ENCODE assay signal across 11 cellular contexts in genomic region chr12:96211989-96212388, GRCh38. TPM values are rescaled to one million over a fixed set of nuclear protein-coding genes. Genes with fewer than 3 reads are reported as not detected.
A peak's percentile ranks its signal among the peaks of the same experiment; 100 is the strongest.
DNase-seq lines count a peak whose midpoint lies in the region; ATAC-seq, FAIRE-seq and TF ChIP-seq lines count a peak whose summit lies in the region.
"Had no signal": no experiment of that assay in that cellular context is flagged by ENCODE, and none has a peak within 500 bp of the region (broad histone marks: within the 10 kb centered on the region; RNA-seq: fewer than 3 reads in every experiment).

No MANE protein-coding gene starts in this region.

- intact Hi-C loops in PC-9 (cut with micrococcal nuclease; ENCODE audit: unreplicated experiment) (no loop called here), gastrocnemius medialis (cut with DNase I; ENCODE audit: low total_unique reads) (loop anchor here (10.0 kb wide), 1 partner anchor 303 kb away; no protein-coding TSS in a partner anchor)

- H3K4me1 Mint-ChIP-seq in progenitor cell of endocrine pancreas (ENCODE audit: low read depth), result no peaks in the 10 kb centered on the region

- H3K27me3 ChIP-seq in SK-N-SH (ENCODE audit: insufficient read depth) (no peaks in the 10 kb centered on the region), PC-9 (ENCODE audit: insufficient read depth, low read depth) (no peaks in the 10 kb centered on the region), gastrocnemius medialis (no peaks in the 10 kb centered on the region)

- H3K27ac Mint-ChIP-seq in progenitor cell of endocrine pancreas, result no peak overlapping the region

- 95% methylated on average over 3 of the region's 3 CpGs for WGBS in SK-N-SH (ENCODE audit: low lambda C conversion rate)

- POLR2A ChIA-PET in SK-N-SH (lab: Yijun Ruan, JAX), result no interaction called here
- POLR2A ChIA-PET in PC-9 (lab: Charles Lee; ENCODE audit: unreplicated experiment), result interaction anchor here (0.6 kb wide), 1 partner anchor 156 kb away, joined by 4 read pairs; no protein-coding TSS in a partner anchor

- H4K20me1 ChIP-seq in SK-N-SH (ENCODE audit: insufficient read depth) (peaks cover 50% of the 10 kb centered on the region), PC-9 (ENCODE audit: insufficient read depth) (no peaks in the 10 kb centered on the region; the same call in 1 of the 2 replicates)

- no peak overlapping the region for H3K4me3 Mint-ChIP-seq in progenitor cell of endocrine pancreas (ENCODE audit: low read depth)
- H3K4me3 Mint-ChIP-seq: brain had no signal

- H2AFZ ChIP-seq in SK-N-SH (ENCODE audit: low read depth) (no peak overlapping the region), PC-9 (no peak overlapping the region)

- TF ChIP-seq EP300 in SK-N-SH (IDR thresholded peaks at IDR 0.05; ENCODE audit: borderline replicate concordance in 1 of 2, low read depth in 1 of 2, low read length in 1 of 2), result no peak

- H3K27ac ChIP-seq in SK-N-SH (ENCODE audit: low read depth in 2 of 2, low read length in 1 of 2) (peak overlapping the region in 1 of 2 experiments; percentile 14; a peak in 2 of 4 replicates), PC-9 (peak overlapping the region; percentile 33; the same call in 1 of the 2 replicates), gastrocnemius medialis (peak overlapping the region in 3 of 4 donors; percentile 27 to 55 (median 54))

- H3K36me3 ChIP-seq in SK-N-SH (replicated peaks in 1 of 2; ENCODE audit: control insufficient read depth in 1 of 2, insufficient read depth in 2 of 2, low read length in 1 of 2) (peaks cover 0 to 15% of the 10 kb centered on the region in 2 experiments), PC-9 (ENCODE audit: low read depth) (peaks cover 1% of the 10 kb centered on the region; the same call in 1 of the 2 replicates), gastrocnemius medialis (no peaks in the 10 kb centered on the region)

- DNase-seq in SK-N-SH, result no peak
- no peak for DNase-seq in PC-9
- peak; percentile 77 to 88 for DNase-seq in dermis microvascular lymphatic vessel endothelial cell (ENCODE audit: low read depth in 2 of 2)
- DNase-seq in gastrocnemius medialis, result no peak
- no peak for DNase-seq in midbrain (lab: John Stamatoyannopoulos, UW)
- no peak for DNase-seq in HTR-8/SVneo (ENCODE audit: insufficient read length, low spot score)
- no peak for DNase-seq in progenitor cell of endocrine pancreas (ENCODE audit: low spot score, unreplicated experiment)
- DNase-seq: NCI-H1105; stimulated activated CD4-positive, alpha-beta T cell treated with anti-CD3 and anti-CD28 coated beads, Interleukin-4, amount 100 ng/mL, for 1 hour had no signal

- in situ Hi-C loops in gastrocnemius medialis (cut with MboI; ENCODE audit: low sequenced_read_pairs in 4 of 4), result loop anchor here in 3 of 4 donors (5.0 to 25.0 kb wide), 6 partner anchors 145 to 303 kb away; partner anchors contain the start of gene CDK17 (in 1 of the 3)

- peaks cover under 1% of the 10 kb centered on the region for H3F3A ChIP-seq in SK-N-SH (replicated peaks; ENCODE audit: insufficient read depth)
- H3F3A ChIP-seq in PC-9 (ENCODE audit: insufficient read depth, low read depth), result peaks cover 50% of the 10 kb centered on the region

- no peaks in the 10 kb centered on the region for H3K36me3 Mint-ChIP-seq in progenitor cell of endocrine pancreas (ENCODE audit: insufficient read depth)
- H3K36me3 Mint-ChIP-seq: brain had no signal

- H3K9me2 ChIP-seq in SK-N-SH, result no peaks in the 10 kb centered on the region
- H3K9me2 ChIP-seq in PC-9 (ENCODE audit: insufficient read depth), result no peaks in the 10 kb centered on the region

- TF ChIP-seq CTCF in SK-N-SH (IDR thresholded peaks at IDR 0.05) (no peak), PC-9 (conservative IDR thresholded peaks at IDR 0.05) (no peak), gastrocnemius medialis (IDR thresholded peaks at IDR 0.05 in 4 of 5, conservative IDR thresholded peaks at IDR 0.05 in 1 of 5) (no peak), progenitor cell of endocrine pancreas (IDR thresholded peaks at IDR 0.05; ENCODE audit: unreplicated experiment) (no peak)

- H3K79me2 ChIP-seq in SK-N-SH (ENCODE audit: insufficient read depth), result peaks cover 100% of the 10 kb centered on the region
- H3K79me2 ChIP-seq in PC-9 (ENCODE audit: low read depth), result peaks cover 82% of the 10 kb centered on the region

- FAIRE-seq in HTR-8/SVneo (lab: Jason Lieb, UNC), result no peak

- no peak for TF ChIP-seq RAD21 in SK-N-SH (IDR thresholded peaks at IDR 0.05; ENCODE audit: low read length)

- no peak for TF ChIP-seq POLR2A in gastrocnemius medialis (IDR thresholded peaks at IDR 0.05)

- CTCF ChIA-PET in SK-N-SH (lab: Yijun Ruan, JAX) (interaction anchor here (0.7 to 5.3 kb wide), 7 partner anchors 9 to 304 kb away, joined by 3 to 84 read pairs (median 4); partner anchors contain the start of gene CDK17), PC-9 (lab: Charles Lee) (interaction anchor here (0.6 to 0.7 kb wide), 2 partner anchors 53 to 196 kb away, joined by 4 to 12 read pairs; no protein-coding TSS in a partner anchor)

- H3K9me3 Mint-ChIP-seq in progenitor cell of endocrine pancreas (ENCODE audit: low read depth), result no peaks in the 10 kb centered on the region
- H3K9me3 Mint-ChIP-seq: brain had no signal

- peaks cover 3 to 23% of the 10 kb centered on the region in 2 experiments; a peak in 3 of 4 replicates for H3K4me1 ChIP-seq in SK-N-SH (ENCODE audit: control insufficient read depth in 1 of 2, insufficient read depth in 2 of 2, low read depth in 1 of 2, low read length in 1 of 2)
- H3K4me1 ChIP-seq in PC-9 (replicated peaks; ENCODE audit: insufficient read depth), result peaks cover 31% of the 10 kb centered on the region
- peaks cover 29 to 33% of the 10 kb centered on the region in 2 donors for H3K4me1 ChIP-seq in gastrocnemius medialis

- ATAC-seq in SK-N-SH treated with all-trans-retinoic acid at 6 μM for 48 hours, result no peak
- ATAC-seq in gastrocnemius medialis, result no peak

- H3K27me3 Mint-ChIP-seq in progenitor cell of endocrine pancreas, result peaks cover 7% of the 10 kb centered on the region

- H3K9ac ChIP-seq in SK-N-SH, result no peak overlapping the region

- no TSS peak for BruUV-seq in PC-9 (replicated peaks; lab: Mats Ljungman, UMichigan)

- no peaks in the 10 kb centered on the region for H3K9me3 ChIP-seq in SK-N-SH
- H3K9me3 ChIP-seq in PC-9 (ENCODE audit: insufficient read depth, low read depth), result no peaks in the 10 kb centered on the region
- no peaks in the 10 kb centered on the region for H3K9me3 ChIP-seq in gastrocnemius medialis

- H3K4me3 ChIP-seq in SK-N-SH (ENCODE audit: low read depth in 2 of 2, low read length in 1 of 2) (no peak overlapping the region), PC-9 (no peak overlapping the region), gastrocnemius medialis (no peak overlapping the region)

- H3K4me2 ChIP-seq in SK-N-SH, result 0 out of 2 replicates have a peak overlapping the region, but pooled peaks have one; percentile 0
- no peak overlapping the region for H3K4me2 ChIP-seq in PC-9

TF ChIP-seq in SK-N-SH, 30 proteins besides CTCF, POLR2A, EP300 and RAD21:
- TF ChIP-seq MAX (IDR thresholded peaks at IDR 0.05; ENCODE audit: low read depth) (no peak), RXRA (IDR thresholded peaks at IDR 0.05; ENCODE audit: borderline replicate concordance, low read depth) (no peak), GATA2 (CRISPR knock-in tag; IDR thresholded peaks at IDR 0.05) (no peak), NRF1 (IDR thresholded peaks at IDR 0.05; ENCODE audit: low read depth, low read length) (no peak), ELF1 (IDR thresholded peaks at IDR 0.05) (no peak), JUND (IDR thresholded peaks at IDR 0.05) (no peak), FOXJ3 (CRISPR knock-in tag; IDR thresholded peaks at IDR 0.05) (no peak)
TF ChIP-seq in SK-N-SH: peak in this region for 0.

TF ChIP-seq in SK-N-SH treated with all-trans-retinoic acid at 6 μM for 48 hours, 23 proteins besides CTCF, POLR2A, EP300 and RAD21 (continues in another document):
- TF ChIP-seq ISL1 (CRISPR knock-in tag; IDR thresholded peaks at IDR 0.05) (no peak), ZNF565 (CRISPR knock-in tag; conservative IDR thresholded peaks at IDR 0.05; ENCODE audit: low read depth) (no peak), TSHZ2 (CRISPR knock-in tag; IDR thresholded peaks at IDR 0.05) (no peak), ZFP3 (CRISPR knock-in tag; IDR thresholded peaks at IDR 0.05) (no peak), CSDC2 (CRISPR knock-in tag; IDR thresholded peaks at IDR 0.05) (no peak), OSR1 (CRISPR knock-in tag; IDR thresholded peaks at IDR 0.05) (no peak), SNAI2 (CRISPR knock-in tag; IDR thresholded peaks at IDR 0.05) (no peak), TOX (CRISPR knock-in tag; IDR thresholded peaks at IDR 0.05; ENCODE audit: borderline replicate concordance) (no peak), ZNF70 (CRISPR knock-in tag; IDR thresholded peaks at IDR 0.05) (no peak)

RNA-seq across cellular contexts. Expression of gene ELK3, which starts 17.8 kb away (rescaled TPM):
- polyA plus RNA-seq in SK-N-SH (2012; rRNA removed), result 33.1 and 33.8 TPM in 2 replicates
- 41.2 and 43.2 TPM in 2 replicates for polyA plus RNA-seq in SK-N-SH (2012; cell fraction: cytosol; rRNA removed)
- polyA plus RNA-seq in SK-N-SH (2012; cell fraction: nucleus; rRNA removed), result 11.3 and 16.9 TPM in 2 replicates
- total RNA-seq in PC-9 (2021) (48.0 and 52.3 TPM in 2 replicates), dermis microvascular lymphatic vessel endothelial cell (50.2 and 67.6 TPM in 2 replicates), gastrocnemius medialis (1 to 10 TPM; 3.7 to 6.6 (median 4.9) TPM), progenitor cell of endocrine pancreas (4.2 and 5.4 TPM in 2 replicates)

Comparison
In these comparisons a context has a peak if more than half of its experiments do, and no peak if none do; other contexts are left out.
1. DNase-seq: peak in dermis microvascular lymphatic vessel endothelial cell (2 of 2); none in SK-N-SH (single experiment), PC-9 (0 of 2), gastrocnemius medialis (0 of 2), midbrain (single experiment), HTR-8/SVneo (single experiment) and progenitor cell of endocrine pancreas (single experiment).